In the genomic region with DNA sequence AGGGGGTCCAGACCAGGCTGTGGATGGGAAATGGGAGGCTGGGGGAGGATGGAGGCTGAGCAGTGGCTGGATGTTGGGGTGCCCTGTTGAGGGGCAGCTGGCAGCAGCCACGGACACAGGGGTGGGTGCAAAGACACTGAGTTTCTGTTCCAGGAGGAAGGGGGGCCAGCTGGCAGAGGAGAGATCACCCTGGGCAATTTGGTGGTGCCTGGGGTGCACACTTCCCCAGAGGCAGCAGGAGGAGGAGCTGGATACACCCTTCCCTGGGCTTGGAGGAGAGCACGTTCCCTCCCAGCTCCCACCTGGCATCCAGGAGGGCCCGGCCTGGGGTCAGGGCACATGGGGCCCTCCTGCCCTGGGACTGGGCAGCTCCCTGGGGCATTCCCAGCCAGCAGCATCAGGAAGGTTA, we compare ENCODE assay signal across 2 cellular contexts.
TF ChIP-seq lines count a peak whose summit lies in the region.

No MANE protein-coding gene starts in this region.

TF ChIP-seq in HEK293, 187 proteins besides CTCF, POLR2A, EP300 and RAD21:
- TF ChIP-seq KLF10 (tag by site-specific recombination; IDR thresholded peaks at IDR 0.05) (no peak), GLIS2 (tag by site-specific recombination; IDR thresholded peaks at IDR 0.05) (0 out of 2 replicates have a peak, but pooled peaks have one; percentile 29)

TF ChIP-seq in H1, 55 proteins besides CTCF, POLR2A, EP300 and RAD21:
- TF ChIP-seq, protein P1, sequence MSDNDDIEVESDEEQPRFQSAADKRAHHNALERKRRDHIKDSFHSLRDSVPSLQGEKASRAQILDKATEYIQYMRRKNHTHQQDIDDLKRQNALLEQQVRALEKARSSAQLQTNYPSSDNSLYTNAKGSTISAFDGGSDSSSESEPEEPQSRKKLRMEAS (IDR thresholded peaks at IDR 0.05), result no peak
- TF ChIP-seq TAF7 (optimal IDR thresholded peaks at IDR 0.05; ENCODE audit: borderline replicate concordance, low read depth, low read length) (no peak), BCL11A (IDR thresholded peaks at IDR 0.05; ENCODE audit: low read depth in 2 of 2, low read length in 2 of 2) (no peak), ZNF274 (IDR thresholded peaks at IDR 0.05; ENCODE audit: borderline replicate concordance, extremely low read depth, low read length) (no peak), TCF12 (IDR thresholded peaks at IDR 0.05; ENCODE audit: low read depth, low read length) (no peak), MAFK (IDR thresholded peaks at IDR 0.05; ENCODE audit: low read depth, low read length) (no peak), RXRA (IDR thresholded peaks at IDR 0.05; ENCODE audit: insufficient read depth, low read depth, low read length) (no peak)
- TF ChIP-seq, protein P2, sequence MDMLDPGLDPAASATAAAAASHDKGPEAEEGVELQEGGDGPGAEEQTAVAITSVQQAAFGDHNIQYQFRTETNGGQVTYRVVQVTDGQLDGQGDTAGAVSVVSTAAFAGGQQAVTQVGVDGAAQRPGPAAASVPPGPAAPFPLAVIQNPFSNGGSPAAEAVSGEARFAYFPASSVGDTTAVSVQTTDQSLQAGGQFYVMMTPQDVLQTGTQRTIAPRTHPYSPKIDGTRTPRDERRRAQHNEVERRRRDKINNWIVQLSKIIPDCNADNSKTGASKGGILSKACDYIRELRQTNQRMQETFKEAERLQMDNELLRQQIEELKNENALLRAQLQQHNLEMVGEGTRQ (IDR thresholded peaks at IDR 0.05; ENCODE audit: low read length), result no peak
